13 cellular contexts compared by ENCODE assay signal in genomic region chr17:82339634-82340580, GRCh38. TPM values are rescaled to one million over a fixed set of nuclear protein-coding genes. Genes with fewer than 3 reads are reported as not detected.
DNase-seq lines count a peak whose midpoint lies in the region; ATAC-seq, FAIRE-seq and TF ChIP-seq lines count a peak whose summit lies in the region.
"Had no signal": no experiment of that assay in that cellular context is flagged by ENCODE, and none has a peak within 500 bp of the region (broad histone marks: within the 10 kb centered on the region; RNA-seq: fewer than 3 reads in every experiment).

No MANE protein-coding gene starts in this region.

- H3K27ac ChIP-seq in SJCRH30: peak overlapping the region; percentile 94

- H3K27me3 ChIP-seq in BJ (ENCODE audit: control insufficient read depth, insufficient read depth, low read length) (no peaks in the 10 kb centered on the region), SJCRH30 (no peaks in the 10 kb centered on the region)

- no peak for DNase-seq in BJ (ENCODE audit: low read depth)
- DNase-seq in SJCRH30: no peak
- no peak for DNase-seq in fibroblast of villous mesenchyme (ENCODE audit: low read depth)
- DNase-seq in retinal pigment epithelial cell (ENCODE audit: low read depth): no peak
- DNase-seq in H54 (ENCODE audit: insufficient read length, low spot score): no peak
- no peak for DNase-seq in midbrain (lab: John Stamatoyannopoulos, UW)
- DNase-seq: activated CD4-positive, alpha-beta T cell treated with anti-CD3 and anti-CD28 coated beads, Interleukin-2, amount 50 U/mL, for 1 hour; activated naive CD8-positive, alpha-beta T cell treated with anti-CD3 and anti-CD28 coated beads, Interleukin-2, amount 10 ng/mL, durations not matched to agents 7 days and 5 days; naive thymus-derived CD8-positive, alpha-beta T cell; NCI-H2029 treated with DMSO at 0.1 percent for 48 hours had no signal

- no peak for FAIRE-seq in H54 (lab: Jason Lieb, UNC)

- POLR2A ChIA-PET in BJ (lab: Charles Lee): no interaction called here

- TF ChIP-seq POLR2A in H54 (IDR thresholded peaks at IDR 0.05; ENCODE audit: low read depth, low read length): no peak

- no peaks in the 10 kb centered on the region for H3K9me3 ChIP-seq in SJCRH30 (replicated peaks)

- ATAC-seq in HG02938 (IDR thresholded peaks at IDR 0.05; ENCODE audit: unreplicated experiment) (no peak), HG03442 (IDR thresholded peaks at IDR 0.05; ENCODE audit: unreplicated experiment) (no peak)
- ATAC-seq: naive thymus-derived CD8-positive, alpha-beta T cell had no signal

- TF ChIP-seq CTCF in BJ (IDR thresholded peaks at IDR 0.05; ENCODE audit: insufficient read depth, low read depth, low read length): no peak
- no peak for TF ChIP-seq CTCF in fibroblast of villous mesenchyme (IDR thresholded peaks at IDR 0.05; ENCODE audit: insufficient read depth, low read depth, low read length)
- TF ChIP-seq CTCF in retinal pigment epithelial cell (conservative IDR thresholded peaks at IDR 0.05; ENCODE audit: low read depth, low read length): no peak

- H3K4me3 ChIP-seq in BJ (ENCODE audit: low read depth, low read length) (peak overlapping the region; percentile 1), SJCRH30 (peak overlapping the region; percentile 52), fibroblast of villous mesenchyme (ENCODE audit: low read depth, low read length) (peak overlapping the region; percentile 50), retinal pigment epithelial cell (ENCODE audit: low read length) (peak overlapping the region; percentile 33)

- peaks cover 57% of the 10 kb centered on the region for H3K4me1 ChIP-seq in SJCRH30

- CTCF ChIA-PET in BJ (lab: Yijun Ruan, JAX): interaction anchor here (1.1 to 2.8 kb wide), 2 partner anchors 11 to 134 kb away, joined by 3 to 9 read pairs; no protein-coding TSS in a partner anchor

- H3K36me3 ChIP-seq in BJ (ENCODE audit: control insufficient read depth, insufficient read depth, low read length) (no peaks in the 10 kb centered on the region), SJCRH30 (no peaks in the 10 kb centered on the region)

RNA-seq across cellular contexts. Expression of gene SECTM1, which starts 6.3 kb away (rescaled TPM):
- polyA plus RNA-seq in BJ (2011; rRNA removed): 18.9 and 34.4 TPM in 2 replicates
- 8.2 and 13.7 TPM in 2 replicates for polyA minus RNA-seq in BJ (2011; rRNA and poly(A)+ RNA removed)
- total RNA-seq in SJCRH30 (2014; rRNA removed; shearing (Covaris generic)): 0.36 and 1.1 TPM in 2 replicates
- 11.9 and 24.2 TPM in 2 replicates for total RNA-seq in fibroblast of villous mesenchyme

RNA-seq across cellular contexts. Expression of gene TEX19, which starts 19.1 kb away (rescaled TPM):
- polyA plus RNA-seq in BJ (2011; rRNA removed): 0.06 TPM in 1 of 2 replicates, not detected in the other
- polyA minus RNA-seq in BJ (2011; rRNA and poly(A)+ RNA removed): not detected in 2 replicates
- 1.0 and 1.4 TPM in 2 replicates for total RNA-seq in SJCRH30 (2014; rRNA removed; shearing (Covaris generic))
- total RNA-seq in fibroblast of villous mesenchyme: under 0.01 TPM in 1 of 2 replicates, not detected in the other
- total RNA-seq: activated naive CD8-positive, alpha-beta T cell treated with anti-CD3 and anti-CD28 coated beads, Interleukin-2, amount 10 ng/mL, durations not matched to agents 7 days and 5 days; naive thymus-derived CD8-positive, alpha-beta T cell had no signal
- polyA plus RNA-seq: naive thymus-derived CD8-positive, alpha-beta T cell had no signal

RNA-seq across cellular contexts. Expression of gene CD7, which starts 22.5 kb away (rescaled TPM):
- 0.06 and 0.22 TPM in 2 replicates for polyA plus RNA-seq in BJ (2011; rRNA removed)
- polyA minus RNA-seq in BJ (2011; rRNA and poly(A)+ RNA removed): 0.09 and 0.36 TPM in 2 replicates
- 4.8 and 6.3 TPM in 2 replicates for total RNA-seq in SJCRH30 (2014; rRNA removed; shearing (Covaris generic))
- not detected in 2 replicates for total RNA-seq in fibroblast of villous mesenchyme

RNA-seq across cellular contexts. Expression of gene UTS2R, which starts 31.7 kb away (rescaled TPM):
- polyA plus RNA-seq in BJ (2011; rRNA removed): not detected in 2 replicates
- polyA minus RNA-seq in BJ (2011; rRNA and poly(A)+ RNA removed): not detected in 2 replicates
- 8.0 and 8.3 TPM in 2 replicates for total RNA-seq in SJCRH30 (2014; rRNA removed; shearing (Covaris generic))
- total RNA-seq in fibroblast of villous mesenchyme: not detected in 2 replicates
- total RNA-seq: activated naive CD8-positive, alpha-beta T cell treated with anti-CD3 and anti-CD28 coated beads, Interleukin-2, amount 10 ng/mL, durations not matched to agents 7 days and 5 days; H7; naive thymus-derived CD8-positive, alpha-beta T cell had no signal
- polyA plus RNA-seq: naive thymus-derived CD8-positive, alpha-beta T cell had no signal

Comparison
In these comparisons a context has a peak if more than half of its experiments do, and no peak if none do; other contexts are left out.
1. H3K4me3 ChIP-seq: peak in every context shown above with its lines; median percentile 52 in SJCRH30; 50 in fibroblast of villous mesenchyme; 33 in retinal pigment epithelial cell; 1 in BJ.